In genomic region chr22:48706934-48707748, GRCh38 we compare ENCODE assay signal across 27 cellular contexts.
"Had no signal": no experiment of that assay in that cellular context is flagged by ENCODE, and none has a peak within 500 bp of the region (broad histone marks: within the 10 kb centered on the region; RNA-seq: fewer than 3 reads in every experiment).

No MANE protein-coding gene starts in this region.

- H3K27me3 Mint-ChIP-seq: activated CD4-positive, alpha-beta memory T cell treated with anti-CD3 and anti-CD28 coated beads for 36 hours; activated CD4-positive, alpha-beta T cell treated with anti-CD3 and anti-CD28 coated beads, Interleukin-2, amount 10 ng/mL, durations not matched to agents 24 days and 14 days; activated T-helper 17 cell treated with anti-CD3 and anti-CD28 coated beads, Interleukin-2, amount 50 U/mL, for 72 hours; brain; stimulated activated naive CD8-positive, alpha-beta T cell treated with anti-CD3 and anti-CD28 coated beads, Interleukin-15, Interleukin-2, amounts not matched to agents 100 ng/mL and 50 ng/mL, for 24 hours; T-helper 17 cell; type B pancreatic cell had no signal

- H3K9me3 ChIP-seq: adrenal gland, gastroesophageal sphincter, lower lobe of right lung, pancreas, psoas muscle, thoracic aorta, vagina had no signal

- H3K4me3 ChIP-seq: adrenal gland, ascending aorta, cardiac muscle cell, gastroesophageal sphincter, lower lobe of right lung, pancreas, psoas muscle, thoracic aorta, vagina had no signal

- ATAC-seq: activated naive CD4-positive, alpha-beta T cell treated with anti-CD3 and anti-CD28 coated beads, Interleukin-2, amount 50 U/mL, for 72 hours; activated T-helper 17 cell treated with anti-CD3 and anti-CD28 coated beads, Interleukin-2, amount 50 U/mL, for 72 hours; gastroesophageal sphincter; lower lobe of right lung; pancreas; psoas muscle; T-helper 17 cell had no signal

- H3K36me3 ChIP-seq: adrenal gland, cardiac muscle cell, gastroesophageal sphincter, lower lobe of right lung, pancreas, thoracic aorta, vagina had no signal

- H3K27me3 ChIP-seq: adrenal gland, ascending aorta, cardiac muscle cell, pancreas, vagina had no signal

- H3K4me1 ChIP-seq: adrenal gland, ascending aorta, gastroesophageal sphincter, lower lobe of right lung, pancreas, psoas muscle, vagina had no signal

- H3K36me3 Mint-ChIP-seq: activated CD4-positive, alpha-beta memory T cell treated with anti-CD3 and anti-CD28 coated beads for 36 hours; activated naive CD4-positive, alpha-beta T cell treated with anti-CD3 and anti-CD28 coated beads, Interleukin-2, amount 50 U/mL, for 72 hours; brain; type B pancreatic cell had no signal

- H3K27ac ChIP-seq: adrenal gland, ascending aorta, cardiac muscle cell, gastroesophageal sphincter, lower lobe of right lung, pancreas, psoas muscle, thoracic aorta, vagina had no signal

- DNase-seq: activated CD4-positive, alpha-beta memory T cell treated with anti-CD3 and anti-CD28 coated beads for 36 hours; activated CD4-positive, alpha-beta T cell treated with anti-CD3 and anti-CD28 coated beads, Interleukin-2, amount 10 ng/mL, durations not matched to agents 24 days and 14 days; activated CD4-positive, CD25-positive, alpha-beta regulatory T cell treated with anti-CD3 and anti-CD28 coated beads, Interleukin-2, amount 50 U/mL, for 72 hours; activated CD8-positive, alpha-beta memory T cell treated with anti-CD3 and anti-CD28 coated beads, Interleukin-2, amount 50 U/mL, for 4 hours; activated naive CD4-positive, alpha-beta T cell; activated T-cell treated with anti-CD3 and anti-CD28 coated beads, Interleukin-2, amount 50 U/mL, for 24 hours; adrenal gland; cortex of kidney; hippocampal formation; lower lobe of right lung; mesenchymal stem cell; psoas muscle; stimulated activated CD4-positive, alpha-beta T cell treated with anti-CD3 and anti-CD28 coated beads, Interleukin-4, amount 100 ng/mL, for 1 hour; T1000 had no signal

- H3K4me1 Mint-ChIP-seq: activated CD4-positive, alpha-beta T cell treated with anti-CD3 and anti-CD28 coated beads, Interleukin-2, amount 10 ng/mL, durations not matched to agents 24 days and 14 days; activated T-helper 17 cell treated with anti-CD3 and anti-CD28 coated beads, Interleukin-2, amount 50 U/mL, for 72 hours; nephron; T-helper 17 cell had no signal

- H3K4me3 Mint-ChIP-seq: activated CD4-positive, alpha-beta memory T cell treated with anti-CD3 and anti-CD28 coated beads for 36 hours; activated CD4-positive, alpha-beta T cell treated with anti-CD3 and anti-CD28 coated beads, Interleukin-2, amount 10 ng/mL, durations not matched to agents 24 days and 14 days; activated T-cell treated with anti-CD3 and anti-CD28 coated beads, Interleukin-2, amount 50 U/mL, for 24 hours; activated T-helper 17 cell treated with anti-CD3 and anti-CD28 coated beads, Interleukin-2, amount 50 U/mL, for 72 hours; brain; nephron; stimulated activated naive CD8-positive, alpha-beta T cell treated with anti-CD3 and anti-CD28 coated beads, Interleukin-15, Interleukin-2, amounts not matched to agents 100 ng/mL and 50 ng/mL, for 24 hours; T-helper 17 cell; type B pancreatic cell had no signal

- H3K27ac Mint-ChIP-seq: activated CD4-positive, alpha-beta memory T cell treated with anti-CD3 and anti-CD28 coated beads for 36 hours; activated CD4-positive, alpha-beta T cell treated with anti-CD3 and anti-CD28 coated beads, Interleukin-2, amount 10 ng/mL, durations not matched to agents 24 days and 14 days; activated naive CD4-positive, alpha-beta T cell treated with anti-CD3 and anti-CD28 coated beads, Interleukin-2, amount 50 U/mL, for 72 hours; activated T-cell treated with anti-CD3 and anti-CD28 coated beads, Interleukin-2, amount 50 U/mL, for 24 hours; activated T-helper 17 cell treated with anti-CD3 and anti-CD28 coated beads, Interleukin-2, amount 50 U/mL, for 72 hours; brain; nephron; stimulated activated naive CD8-positive, alpha-beta T cell treated with anti-CD3 and anti-CD28 coated beads, Interleukin-15, Interleukin-2, amounts not matched to agents 100 ng/mL and 50 ng/mL, for 24 hours; T-helper 17 cell; type B pancreatic cell had no signal

- H3K9me3 Mint-ChIP-seq: activated CD4-positive, alpha-beta memory T cell treated with anti-CD3 and anti-CD28 coated beads for 36 hours; activated CD4-positive, alpha-beta T cell treated with anti-CD3 and anti-CD28 coated beads, Interleukin-2, amount 10 ng/mL, durations not matched to agents 24 days and 14 days; activated naive CD4-positive, alpha-beta T cell treated with anti-CD3 and anti-CD28 coated beads, Interleukin-2, amount 50 U/mL, for 72 hours; activated T-cell treated with anti-CD3 and anti-CD28 coated beads, Interleukin-2, amount 50 U/mL, for 24 hours; activated T-helper 17 cell treated with anti-CD3 and anti-CD28 coated beads, Interleukin-2, amount 50 U/mL, for 72 hours; brain; nephron; stimulated activated naive CD8-positive, alpha-beta T cell treated with anti-CD3 and anti-CD28 coated beads, Interleukin-15, Interleukin-2, amounts not matched to agents 100 ng/mL and 50 ng/mL, for 24 hours; type B pancreatic cell had no signal
